1 cellular context compared by ENCODE assay signal in genomic region chr14:54135804-54136280, GRCh38.
TF ChIP-seq lines count a peak whose summit lies in the region.

No MANE protein-coding gene starts in this region.

TF ChIP-seq in HepG2, 621 proteins besides CTCF, POLR2A, EP300 and RAD21 (continued from another document and continues in another):
- TF ChIP-seq SETDB1 (CRISPR knock-in tag; IDR thresholded peaks at IDR 0.05; ENCODE audit: borderline replicate concordance) (no peak), ZFP62 (CRISPR knock-in tag; IDR thresholded peaks at IDR 0.05) (no peak), TERF1 (CRISPR knock-in tag; IDR thresholded peaks at IDR 0.05) (no peak), JUNB (CRISPR knock-in tag; IDR thresholded peaks at IDR 0.05; ENCODE audit: borderline replicate concordance) (peak; percentile 78; the same call in 1 of the 2 replicates), ZNF383 (CRISPR knock-in tag; IDR thresholded peaks at IDR 0.05; ENCODE audit: borderline replicate concordance) (no peak), FOXM1 (CRISPR knock-in tag; IDR thresholded peaks at IDR 0.05) (no peak), MEF2D (CRISPR knock-in tag; IDR thresholded peaks at IDR 0.05) (no peak), ZNF510 (CRISPR knock-in tag; IDR thresholded peaks at IDR 0.05; ENCODE audit: low read depth) (no peak), HES4 (CRISPR knock-in tag; IDR thresholded peaks at IDR 0.05; ENCODE audit: borderline replicate concordance) (no peak), SCMH1 (CRISPR knock-in tag; IDR thresholded peaks at IDR 0.05; ENCODE audit: borderline replicate concordance) (no peak), HMGA1 (CRISPR knock-in tag; conservative IDR thresholded peaks at IDR 0.05) (no peak), ZSCAN25 (CRISPR knock-in tag; IDR thresholded peaks at IDR 0.05) (0 out of 2 replicates have a peak, but pooled peaks have one; percentile 44), ZNF704 (CRISPR knock-in tag; IDR thresholded peaks at IDR 0.05; ENCODE audit: borderline replicate concordance) (no peak), ISL2 (CRISPR knock-in tag; IDR thresholded peaks at IDR 0.05) (peak; percentile 97), CSRNP1 (CRISPR knock-in tag; IDR thresholded peaks at IDR 0.05) (peak; percentile 73; the same call in 1 of the 2 replicates), ZNF552 (CRISPR knock-in tag; IDR thresholded peaks at IDR 0.05; ENCODE audit: borderline replicate concordance) (no peak), ZNF674 (CRISPR knock-in tag; IDR thresholded peaks at IDR 0.05; ENCODE audit: low read depth) (no peak), SKI (IDR thresholded peaks at IDR 0.05; ENCODE audit: partially characterized antibody) (no peak), MLXIP (CRISPR knock-in tag; IDR thresholded peaks at IDR 0.05; ENCODE audit: borderline replicate concordance) (no peak), ZNF646 (CRISPR knock-in tag; IDR thresholded peaks at IDR 0.05) (peak; percentile 54; the same call in 1 of the 2 replicates), ASH2L (IDR thresholded peaks at IDR 0.05; ENCODE audit: insufficient read length, low read depth, low read length) (no peak), ZNF713 (CRISPR knock-in tag; IDR thresholded peaks at IDR 0.05) (no peak), MEIS2 (CRISPR knock-in tag; IDR thresholded peaks at IDR 0.05) (peak; percentile 25; the same call in 1 of the 2 replicates), TEAD2 (CRISPR knock-in tag; IDR thresholded peaks at IDR 0.05) (no peak), ZNF652 (CRISPR knock-in tag; IDR thresholded peaks at IDR 0.05; ENCODE audit: borderline replicate concordance, low read depth) (peak; percentile 49; the same call in 1 of the 2 replicates), SMARCE1 (IDR thresholded peaks at IDR 0.05; ENCODE audit: borderline replicate concordance) (no peak), KDM3A (CRISPR knock-in tag; IDR thresholded peaks at IDR 0.05; ENCODE audit: low read depth) (no peak), ZNF430 (CRISPR knock-in tag; IDR thresholded peaks at IDR 0.05) (no peak), ZNF563 (CRISPR knock-in tag; IDR thresholded peaks at IDR 0.05) (no peak), HNRNPLL (IDR thresholded peaks at IDR 0.05; ENCODE audit: low read depth, low read length, poor library complexity, severe bottlenecking) (no peak), ZNF879 (CRISPR knock-in tag; IDR thresholded peaks at IDR 0.05) (no peak), ZNF260 (CRISPR knock-in tag; IDR thresholded peaks at IDR 0.05; ENCODE audit: borderline replicate concordance, low read depth) (no peak), NFE2 (CRISPR knock-in tag; IDR thresholded peaks at IDR 0.05) (no peak), ZNF275 (CRISPR knock-in tag; IDR thresholded peaks at IDR 0.05; ENCODE audit: borderline replicate concordance) (no peak), ZNF276 (CRISPR knock-in tag; IDR thresholded peaks at IDR 0.05; ENCODE audit: low read depth) (no peak), GATAD2A (CRISPR knock-in tag; IDR thresholded peaks at IDR 0.05) (peak; percentile 100), PHF20 (CRISPR knock-in tag; IDR thresholded peaks at IDR 0.05) (no peak), ZNF496 (CRISPR knock-in tag; IDR thresholded peaks at IDR 0.05; ENCODE audit: insufficient replicate concordance) (no peak), GATA4 (IDR thresholded peaks at IDR 0.05; ENCODE audit: borderline replicate concordance, low read depth) (peak; percentile 88; the same call in 1 of the 2 replicates), KLF13 (CRISPR knock-in tag; IDR thresholded peaks at IDR 0.05) (no peak), ZBTB33 (CRISPR knock-in tag; IDR thresholded peaks at IDR 0.05) (peak; percentile 42; the same call in 1 of the 2 replicates), ZNF772 (CRISPR knock-in tag; IDR thresholded peaks at IDR 0.05) (0 out of 2 replicates have a peak, but pooled peaks have one; percentile 60), HOXA5 (CRISPR knock-in tag; IDR thresholded peaks at IDR 0.05) (peak; percentile 60; the same call in 1 of the 2 replicates), U2AF2 (IDR thresholded peaks at IDR 0.05; ENCODE audit: low read depth, low read length) (no peak), HNF4G (IDR thresholded peaks at IDR 0.05; ENCODE audit: borderline replicate concordance, low read depth, low read length) (peak; percentile 66; the same call in 1 of the 2 replicates), HNF4G (CRISPR knock-in tag; IDR thresholded peaks at IDR 0.05; ENCODE audit: borderline replicate concordance, low read depth) (no peak), ZNF773 (CRISPR knock-in tag; IDR thresholded peaks at IDR 0.05; ENCODE audit: borderline replicate concordance) (no peak), ZNF160 (CRISPR knock-in tag; IDR thresholded peaks at IDR 0.05) (no peak), HNF4A (CRISPR knock-in tag; IDR thresholded peaks at IDR 0.05) (peak; percentile 91), YEATS2 (CRISPR knock-in tag; IDR thresholded peaks at IDR 0.05; ENCODE audit: borderline replicate concordance) (no peak)
